ENCODE assay signal across 13 cellular contexts in genomic region chr1:193754732-193755427, GRCh38.
DNase-seq lines count a peak whose midpoint lies in the region; ATAC-seq and TF ChIP-seq lines count a peak whose summit lies in the region.
"Had no signal": no experiment of that assay in that cellular context is flagged by ENCODE, and none has a peak within 500 bp of the region (broad histone marks: within the 10 kb centered on the region; RNA-seq: fewer than 3 reads in every experiment).

No MANE protein-coding gene starts in this region.

- H3K27me3 ChIP-seq in SK-N-SH (ENCODE audit: insufficient read depth), result no peaks in the 10 kb centered on the region
- H3K27me3 ChIP-seq: MG63, neutrophil had no signal

- no peak overlapping the region for H3K4me3 ChIP-seq in SK-N-SH (ENCODE audit: low read depth in 2 of 2, low read length in 1 of 2)
- H3K4me3 ChIP-seq in cardiac fibroblast (replicated peaks in 1 of 2; ENCODE audit: low read depth in 2 of 2, low read length in 2 of 2), result no peak overlapping the region
- H3K4me3 ChIP-seq: MG63 had no signal

- DNase-seq in SK-N-SH (no peak), NCI-H524 (lab: John Stamatoyannopoulos, UW) (peak; percentile 84 to 95), cardiac fibroblast (ENCODE audit: low read depth in 2 of 2) (peak; percentile 14 to 31), osteocyte (ENCODE audit: extremely low spot score, unreplicated experiment) (no peak)
- no peak for DNase-seq in stimulated activated CD4-positive, alpha-beta T cell treated with anti-CD3 and anti-CD28 coated beads, Interleukin-2, amount 100 ng/mL, for 24 hours
- DNase-seq in activated T-cell treated with anti-CD3 and anti-CD28 coated beads, Interleukin-2, amount 50 U/mL, for 24 hours, result no peak
- DNase-seq: activated CD8-positive, alpha-beta memory T cell treated with anti-CD3 and anti-CD28 coated beads, Interleukin-2, amount 50 U/mL, for 48 hours; MG63 had no signal

- no peaks in the 10 kb centered on the region for H3K9me2 ChIP-seq in SK-N-SH

- H3K79me2 ChIP-seq in SK-N-SH (ENCODE audit: insufficient read depth), result no peaks in the 10 kb centered on the region

- TF ChIP-seq CTCF in SK-N-SH (IDR thresholded peaks at IDR 0.05) (peak; percentile 17; the same call in 1 of the 2 replicates), cardiac fibroblast (IDR thresholded peaks at IDR 0.05; ENCODE audit: low read depth, low read length) (peak; percentile 15), osteocyte (IDR thresholded peaks at IDR 0.05) (peak; percentile 9)

- no peak overlapping the region for H3K27ac ChIP-seq in SK-N-SH (ENCODE audit: low read depth in 2 of 2, low read length in 1 of 2)
- H3K27ac ChIP-seq: neutrophil had no signal

- no peak overlapping the region for H2AFZ ChIP-seq in SK-N-SH (ENCODE audit: low read depth)

- no peaks in the 10 kb centered on the region for H3K4me1 Mint-ChIP-seq in osteocyte (ENCODE audit: unreplicated experiment)
- peaks cover 5% of the 10 kb centered on the region for H3K4me1 Mint-ChIP-seq in activated T-cell treated with anti-CD3 and anti-CD28 coated beads, Interleukin-2, amount 50 U/mL, for 24 hours (ENCODE audit: low read depth)
- H3K4me1 Mint-ChIP-seq: stimulated activated memory B cell treated with anti-CD40 and anti-IgM and Interleukin-4, amounts not matched to agents 10 μg/mL and 1 μg/mL and 100 μg/mL, for 72 hours had no signal

- WGBS in SK-N-SH (ENCODE audit: low lambda C conversion rate), result 34% methylated on average over 1 of the region's 1 CpG

- H3K4me2 ChIP-seq in SK-N-SH, result no peak overlapping the region

- H3K36me3 Mint-ChIP-seq in osteocyte (ENCODE audit: unreplicated experiment), result peaks cover 3% of the 10 kb centered on the region
- no peaks in the 10 kb centered on the region for H3K36me3 Mint-ChIP-seq in activated T-cell treated with anti-CD3 and anti-CD28 coated beads, Interleukin-2, amount 50 U/mL, for 24 hours (ENCODE audit: low read depth)
- H3K36me3 Mint-ChIP-seq: stimulated activated memory B cell treated with anti-CD40 and anti-IgM and Interleukin-4, amounts not matched to agents 10 μg/mL and 1 μg/mL and 100 μg/mL, for 72 hours had no signal

- H3K9ac ChIP-seq in SK-N-SH, result no peak overlapping the region

- H3K9me3 ChIP-seq in SK-N-SH, result peaks cover 12% of the 10 kb centered on the region; the same call in 1 of the 2 replicates
- H3K9me3 ChIP-seq: neutrophil had no signal

- CTCF ChIA-PET in SK-N-SH (lab: Yijun Ruan, JAX), result interaction anchor here (1.4 kb wide), 1 partner anchor 9 kb away, joined by 4 read pairs; no protein-coding TSS in a partner anchor

- H3K36me3 ChIP-seq in SK-N-SH (replicated peaks in 1 of 2; ENCODE audit: control insufficient read depth in 1 of 2, insufficient read depth in 2 of 2, low read length in 1 of 2), result peaks cover 0 to 6% of the 10 kb centered on the region in 2 experiments
- H3K36me3 ChIP-seq: MG63, neutrophil had no signal

- POLR2A ChIA-PET in SK-N-SH (lab: Yijun Ruan, JAX), result no interaction called here

- H3F3A ChIP-seq in SK-N-SH (replicated peaks; ENCODE audit: insufficient read depth), result no peaks in the 10 kb centered on the region

- no peaks in the 10 kb centered on the region for H3K27me3 Mint-ChIP-seq in osteocyte (ENCODE audit: unreplicated experiment)
- no peaks in the 10 kb centered on the region for H3K27me3 Mint-ChIP-seq in activated T-cell treated with anti-CD3 and anti-CD28 coated beads, Interleukin-2, amount 50 U/mL, for 24 hours
- H3K27me3 Mint-ChIP-seq: stimulated activated memory B cell treated with anti-CD40 and anti-IgM and Interleukin-4, amounts not matched to agents 10 μg/mL and 1 μg/mL and 100 μg/mL, for 72 hours had no signal

- no peak for TF ChIP-seq RAD21 in SK-N-SH (IDR thresholded peaks at IDR 0.05; ENCODE audit: low read length)

- peaks cover 9% of the 10 kb centered on the region for H3K9me3 Mint-ChIP-seq in osteocyte (ENCODE audit: unreplicated experiment)
- no peaks in the 10 kb centered on the region for H3K9me3 Mint-ChIP-seq in activated T-cell treated with anti-CD3 and anti-CD28 coated beads, Interleukin-2, amount 50 U/mL, for 24 hours
- H3K9me3 Mint-ChIP-seq: stimulated activated memory B cell treated with anti-CD40 and anti-IgM and Interleukin-4, amounts not matched to agents 10 μg/mL and 1 μg/mL and 100 μg/mL, for 72 hours had no signal

- no peak for ATAC-seq in SK-N-SH treated with all-trans-retinoic acid at 6 μM for 48 hours
- ATAC-seq in HG03571 (IDR thresholded peaks at IDR 0.05; ENCODE audit: unreplicated experiment), result no peak
- ATAC-seq: esophagus mucosa; stimulated activated memory B cell treated with anti-CD40 and anti-IgM and Interleukin-4, amounts not matched to agents 10 μg/mL and 1 μg/mL and 100 μg/mL, for 72 hours had no signal

- H3K27ac Mint-ChIP-seq in osteocyte (ENCODE audit: unreplicated experiment), result no peak overlapping the region
- H3K27ac Mint-ChIP-seq in activated T-cell treated with anti-CD3 and anti-CD28 coated beads, Interleukin-2, amount 50 U/mL, for 24 hours, result no peak overlapping the region
- H3K27ac Mint-ChIP-seq: stimulated activated memory B cell treated with anti-CD40 and anti-IgM and Interleukin-4, amounts not matched to agents 10 μg/mL and 1 μg/mL and 100 μg/mL, for 72 hours had no signal

- no peak for TF ChIP-seq EP300 in SK-N-SH (IDR thresholded peaks at IDR 0.05; ENCODE audit: borderline replicate concordance in 1 of 2, low read depth in 1 of 2, low read length in 1 of 2)

- H3K4me1 ChIP-seq in SK-N-SH (ENCODE audit: control insufficient read depth in 1 of 2, insufficient read depth in 2 of 2, low read depth in 1 of 2, low read length in 1 of 2), result no peaks in the 10 kb centered on the region

- H4K20me1 ChIP-seq in SK-N-SH (ENCODE audit: insufficient read depth), result no peaks in the 10 kb centered on the region

- no peak overlapping the region for H3K4me3 Mint-ChIP-seq in osteocyte (ENCODE audit: unreplicated experiment)
- H3K4me3 Mint-ChIP-seq in activated T-cell treated with anti-CD3 and anti-CD28 coated beads, Interleukin-2, amount 50 U/mL, for 24 hours, result no peak overlapping the region
- H3K4me3 Mint-ChIP-seq: stimulated activated memory B cell treated with anti-CD40 and anti-IgM and Interleukin-4, amounts not matched to agents 10 μg/mL and 1 μg/mL and 100 μg/mL, for 72 hours had no signal

TF ChIP-seq in SK-N-SH, 30 proteins besides CTCF, POLR2A, EP300 and RAD21:
- TF ChIP-seq FOXM1 (IDR thresholded peaks at IDR 0.05; ENCODE audit: low read depth), result no peak
- TF ChIP-seq USF2 (IDR thresholded peaks at IDR 0.05; ENCODE audit: borderline replicate concordance, low read depth, low read length), result no peak
- no peak for TF ChIP-seq CHD2 (IDR thresholded peaks at IDR 0.05; ENCODE audit: low read length, partially characterized antibody)
- no peak for TF ChIP-seq RFX5 (IDR thresholded peaks at IDR 0.05; ENCODE audit: low read length)
- TF ChIP-seq RCOR1 (IDR thresholded peaks at IDR 0.05; ENCODE audit: low read length), result no peak
- TF ChIP-seq TAF1 (IDR thresholded peaks at IDR 0.05; ENCODE audit: borderline replicate concordance, low read depth, low read length), result no peak
- no peak for TF ChIP-seq POLR2AphosphoS5 (IDR thresholded peaks at IDR 0.05; ENCODE audit: low read depth, low read length)
- no peak for TF ChIP-seq FOXJ3 (CRISPR knock-in tag; IDR thresholded peaks at IDR 0.05)
- TF ChIP-seq MXI1 (IDR thresholded peaks at IDR 0.05; ENCODE audit: low read depth, low read length), result no peak
TF ChIP-seq in SK-N-SH: peak in this region for 0.

TF ChIP-seq in SK-N-SH treated with all-trans-retinoic acid at 6 μM for 48 hours, 23 proteins besides CTCF, POLR2A, EP300 and RAD21 (continues in another document):
- TF ChIP-seq ZNF565 (CRISPR knock-in tag; conservative IDR thresholded peaks at IDR 0.05; ENCODE audit: low read depth), result no peak
- TF ChIP-seq BACH2 (CRISPR knock-in tag; IDR thresholded peaks at IDR 0.05; ENCODE audit: borderline replicate concordance), result no peak
- TF ChIP-seq, protein P1, sequence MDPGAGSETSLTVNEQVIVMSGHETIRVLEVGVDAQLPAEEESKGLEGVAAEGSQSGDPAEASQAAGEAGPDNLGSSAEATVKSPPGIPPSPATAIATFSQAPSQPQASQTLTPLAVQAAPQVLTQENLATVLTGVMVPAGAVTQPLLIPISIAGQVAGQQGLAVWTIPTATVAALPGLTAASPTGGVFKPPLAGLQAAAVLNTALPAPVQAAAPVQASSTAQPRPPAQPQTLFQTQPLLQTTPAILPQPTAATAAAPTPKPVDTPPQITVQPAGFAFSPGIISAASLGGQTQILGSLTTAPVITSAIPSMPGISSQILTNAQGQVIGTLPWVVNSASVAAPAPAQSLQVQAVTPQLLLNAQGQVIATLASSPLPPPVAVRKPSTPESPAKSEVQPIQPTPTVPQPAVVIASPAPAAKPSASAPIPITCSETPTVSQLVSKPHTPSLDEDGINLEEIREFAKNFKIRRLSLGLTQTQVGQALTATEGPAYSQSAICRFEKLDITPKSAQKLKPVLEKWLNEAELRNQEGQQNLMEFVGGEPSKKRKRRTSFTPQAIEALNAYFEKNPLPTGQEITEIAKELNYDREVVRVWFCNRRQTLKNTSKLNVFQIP (CRISPR knock-in tag; IDR thresholded peaks at IDR 0.05; ENCODE audit: borderline replicate concordance, low read depth), result no peak
- TF ChIP-seq PPARA (CRISPR knock-in tag; IDR thresholded peaks at IDR 0.05; ENCODE audit: borderline replicate concordance), result no peak
- no peak for TF ChIP-seq TOX (CRISPR knock-in tag; IDR thresholded peaks at IDR 0.05; ENCODE audit: borderline replicate concordance)
- TF ChIP-seq CSDC2 (CRISPR knock-in tag; IDR thresholded peaks at IDR 0.05), result no peak
- TF ChIP-seq GLIS3 (CRISPR knock-in tag; IDR thresholded peaks at IDR 0.05), result no peak
- TF ChIP-seq, protein P2, sequence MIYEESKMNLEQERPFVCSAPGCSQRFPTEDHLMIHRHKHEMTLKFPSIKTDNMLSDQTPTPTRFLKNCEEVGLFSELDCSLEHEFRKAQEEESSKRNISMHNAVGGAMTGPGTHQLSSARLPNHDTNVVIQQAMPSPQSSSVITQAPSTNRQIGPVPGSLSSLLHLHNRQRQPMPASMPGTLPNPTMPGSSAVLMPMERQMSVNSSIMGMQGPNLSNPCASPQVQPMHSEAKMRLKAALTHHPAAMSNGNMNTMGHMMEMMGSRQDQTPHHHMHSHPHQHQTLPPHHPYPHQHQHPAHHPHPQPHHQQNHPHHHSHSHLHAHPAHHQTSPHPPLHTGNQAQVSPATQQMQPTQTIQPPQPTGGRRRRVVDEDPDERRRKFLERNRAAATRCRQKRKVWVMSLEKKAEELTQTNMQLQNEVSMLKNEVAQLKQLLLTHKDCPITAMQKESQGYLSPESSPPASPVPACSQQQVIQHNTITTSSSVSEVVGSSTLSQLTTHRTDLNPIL (CRISPR knock-in tag; IDR thresholded peaks at IDR 0.05; ENCODE audit: low read depth), result no peak
- TF ChIP-seq RARB (CRISPR knock-in tag; IDR thresholded peaks at IDR 0.05), result no peak
- TF ChIP-seq ZNF70 (CRISPR knock-in tag; IDR thresholded peaks at IDR 0.05), result no peak

Comparison
In these comparisons a context has a peak if more than half of its experiments do, and no peak if none do; other contexts are left out.
1. DNase-seq: peak in NCI-H524 (2 of 2) and cardiac fibroblast (2 of 2); none in SK-N-SH (single experiment), osteocyte (single experiment), stimulated activated CD4-positive, alpha-beta T cell treated with anti-CD3 and anti-CD28 coated beads, Interleukin-2, amount 100 ng/mL, for 24 hours (0 of 2) and activated T-cell treated with anti-CD3 and anti-CD28 coated beads, Interleukin-2, amount 50 U/mL, for 24 hours (single experiment).
2. Peak in every context shown above with its lines, with median percentiles within 50 percentile points of each other: CTCF ChIP-seq.